ENCODE assay signal across 8 cellular contexts in the genomic region with DNA sequence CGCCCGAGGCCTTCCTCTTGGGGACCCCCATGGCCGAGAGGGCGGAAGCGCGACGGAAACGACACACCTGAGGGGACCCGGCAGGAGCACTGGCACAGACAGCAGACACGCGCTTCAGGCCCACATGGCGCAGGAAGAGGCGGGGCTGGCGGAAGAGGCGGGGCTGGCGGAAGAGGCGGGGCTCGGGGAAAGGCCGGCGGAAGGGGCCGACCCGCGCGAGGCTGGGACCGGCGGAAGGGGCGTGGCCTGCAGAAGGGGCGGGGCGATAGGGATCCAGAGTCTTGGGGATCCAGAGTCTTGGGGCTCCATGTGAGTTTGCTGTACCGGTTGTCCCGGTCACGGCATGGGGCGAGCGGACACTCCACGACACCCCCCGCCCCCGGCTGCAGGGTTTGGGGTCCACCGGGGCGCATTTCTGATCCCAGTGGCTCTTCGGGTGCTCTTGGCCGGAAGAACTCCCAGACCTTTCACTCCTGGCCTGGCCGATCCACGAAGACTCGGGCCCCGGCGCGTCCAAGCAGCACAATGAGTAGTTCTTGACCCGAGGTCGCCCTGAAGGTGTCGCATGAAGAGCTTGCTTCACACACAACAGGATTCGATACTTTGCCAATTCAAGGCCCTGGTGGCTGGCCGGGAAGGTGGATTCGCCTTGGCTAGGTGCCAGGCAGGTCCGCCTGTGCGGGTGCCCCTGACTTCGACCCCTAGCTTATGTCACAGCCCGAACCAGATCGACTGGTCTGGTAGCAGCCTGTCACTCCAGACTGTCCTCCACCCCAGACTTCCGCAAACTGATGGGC. TPM values are rescaled to one million over a fixed set of nuclear protein-coding genes. Genes with fewer than 3 reads are reported as not detected.
DNase-seq lines count a peak whose midpoint lies in the region; ATAC-seq and TF ChIP-seq lines count a peak whose summit lies in the region.

A gene with protein sequence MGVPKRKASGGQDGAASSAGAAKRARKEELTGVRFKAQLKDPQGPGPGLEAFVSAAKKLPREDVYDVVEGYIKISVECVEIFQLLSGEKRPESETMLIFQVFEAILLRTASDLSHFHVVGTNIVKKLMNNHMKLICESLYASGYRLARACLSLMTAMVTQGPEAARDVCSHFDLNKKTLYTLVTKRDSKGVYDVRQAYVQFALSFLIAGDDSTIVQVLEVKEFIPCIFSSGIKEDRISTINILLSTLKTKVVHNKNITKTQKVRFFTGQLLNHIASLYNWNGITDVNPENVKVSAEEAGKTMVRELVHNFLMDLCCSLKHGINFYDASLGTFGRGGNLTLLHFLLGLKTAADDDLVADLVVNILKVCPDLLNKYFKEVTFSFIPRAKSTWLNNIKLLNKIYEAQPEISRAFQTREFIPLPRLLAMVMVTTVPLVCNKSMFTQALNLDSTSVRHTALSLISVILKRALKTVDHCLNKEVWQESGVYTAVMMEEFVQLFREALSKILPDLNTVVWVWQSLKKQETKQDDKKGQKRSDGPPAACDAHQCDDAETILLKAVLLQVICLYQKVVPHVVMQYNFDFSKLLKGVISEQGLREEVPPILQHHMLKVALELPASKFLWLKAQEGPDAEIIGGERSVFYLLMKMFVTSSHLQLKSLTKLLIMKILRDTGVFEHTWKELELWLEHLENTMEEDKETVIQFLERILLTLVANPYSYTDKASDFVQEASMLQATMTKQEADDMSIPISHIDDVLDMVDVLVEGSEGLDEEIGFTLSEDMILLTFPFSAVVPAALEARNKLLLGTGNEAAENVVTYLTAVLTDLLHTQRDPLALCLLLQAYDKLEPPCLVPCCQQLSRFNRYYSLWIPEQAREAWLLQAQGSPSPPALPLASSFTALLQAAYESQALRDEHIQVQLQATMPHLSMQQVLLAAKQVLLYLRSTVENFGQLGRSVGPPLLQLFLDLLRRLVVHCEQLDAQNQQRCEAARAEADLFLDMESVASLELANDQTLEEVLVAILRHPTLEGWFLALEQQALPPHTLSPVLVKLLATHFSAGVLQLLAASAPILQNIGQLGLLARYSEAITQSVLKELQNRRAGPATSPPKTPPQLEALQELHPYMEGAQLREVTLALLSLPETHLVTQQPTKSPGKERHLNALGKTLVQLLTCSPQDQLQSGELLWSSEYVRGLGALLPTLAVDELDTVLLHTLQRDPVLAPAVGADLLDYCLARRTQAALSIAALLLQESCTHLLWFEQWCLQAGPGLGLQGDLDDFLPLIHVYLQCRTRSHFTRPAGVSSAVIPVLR (N-terminal part only) (minus strand): TSS at position 133 of the 797 bp plus-strand sequence. CDS start 102 bp downstream, at position 31.

- peaks cover 0 to 12% (median 7%) of the 10 kb centered on the region in 11 experiments; a peak in 13 of 22 replicates for H3K9me3 ChIP-seq in BLaER1 treated with 17β-estradiol and CSF1 and Interleukin-3, amounts not matched to agents 10 nM and 100 nM (replicated peaks in 1 of 11)
- H3K9me3 ChIP-seq in liver (ENCODE audit: control insufficient read depth in 4 of 4, low read length in 3 of 4): no peaks in the 10 kb centered on the region

- peak within 1 kb of the TSS; percentile 73 to 88 (median 82) for H3K9ac ChIP-seq in BLaER1 treated with 17β-estradiol and CSF1 and Interleukin-3, amounts not matched to agents 10 nM and 100 nM
- peak within 1 kb of the TSS; percentile 60 to 66 for H3K9ac ChIP-seq in liver (ENCODE audit: low read depth in 1 of 2, low read length in 2 of 2)

- DNase-seq in NCI-H748 (lab: John Stamatoyannopoulos, UW; ENCODE audit: unreplicated experiment): peak; percentile 80
- DNase-seq in activated CD4-positive, alpha-beta T cell treated with anti-CD3 and anti-CD28 coated beads, Interleukin-2, amount 50 U/mL, for 4 hours: peak; percentile 93 to 95
- peak; percentile 89 for DNase-seq in dermis blood vessel endothelial cell
- peak; percentile 95 for DNase-seq in stimulated activated CD4-positive, alpha-beta T cell treated with anti-CD3 and anti-CD28 coated beads, Interleukin-4, amount 100 ng/mL, for 24 hours

- TF ChIP-seq CTCF in liver (IDR thresholded peaks at IDR 0.05; ENCODE audit: low read depth, low read length, missing input control): no peak

- peaks cover 0 to 44% (median 29%) of the 10 kb centered on the region in 11 experiments; a peak in 19 of 22 replicates for H4K20me1 ChIP-seq in BLaER1 treated with 17β-estradiol and CSF1 and Interleukin-3, amounts not matched to agents 10 nM and 100 nM

- H3K36me3 ChIP-seq in BLaER1 treated with 17β-estradiol and CSF1 and Interleukin-3, amounts not matched to agents 10 nM and 100 nM: peaks cover 0 to 30% (median 23%) of the 10 kb centered on the region in 11 experiments; a peak in 21 of 22 replicates
- H3K36me3 ChIP-seq in liver (ENCODE audit: control insufficient read depth in 4 of 4, insufficient read depth in 3 of 4, low read depth in 1 of 4, low read length in 3 of 4): no peaks in the 10 kb centered on the region

- H3K4me1 ChIP-seq in BLaER1 treated with 17β-estradiol and CSF1 and Interleukin-3, amounts not matched to agents 10 nM and 100 nM: peaks cover 11 to 26% (median 17%) of the 10 kb centered on the region in 10 experiments
- peaks cover 3 to 25% (median 15%) of the 10 kb centered on the region in 4 donors for H3K4me1 ChIP-seq in liver (ENCODE audit: control insufficient read depth in 4 of 4, insufficient read depth in 4 of 4, low read length in 3 of 4)

- peak within 1 kb of the TSS; percentile 85 to 98 (median 91) for H3K4me2 ChIP-seq in BLaER1 treated with 17β-estradiol and CSF1 and Interleukin-3, amounts not matched to agents 10 nM and 100 nM

- peak within 1 kb of the TSS; percentile 74 to 88 (median 83) for H3K27ac ChIP-seq in BLaER1 treated with 17β-estradiol and CSF1 and Interleukin-3, amounts not matched to agents 10 nM and 100 nM
- H3K27ac ChIP-seq in liver (ENCODE audit: low read depth in 1 of 2, low read length in 2 of 2): peak within 1 kb of the TSS; percentile 67 to 71

- ATAC-seq in GM19324 (IDR thresholded peaks at IDR 0.05; ENCODE audit: low FRiP score, unreplicated experiment) (peak; percentile 92), HG03457 (IDR thresholded peaks at IDR 0.05; ENCODE audit: unreplicated experiment) (peak; percentile 87)

- WGBS in liver: 3% methylated on average over 59 of the region's 59 CpGs

- H3K4me3 ChIP-seq in BLaER1 treated with 17β-estradiol and CSF1 and Interleukin-3, amounts not matched to agents 10 nM and 100 nM: peak within 1 kb of the TSS; percentile 86 to 100 (median 98)
- H3K4me3 ChIP-seq in liver (ENCODE audit: low read depth in 1 of 3, low read length in 3 of 3): peak within 1 kb of the TSS; percentile 74 to 98 (median 95)

- no peaks in the 10 kb centered on the region for H3K27me3 ChIP-seq in BLaER1 treated with 17β-estradiol and CSF1 and Interleukin-3, amounts not matched to agents 10 nM and 100 nM
- no peaks in the 10 kb centered on the region for H3K27me3 ChIP-seq in liver (ENCODE audit: control insufficient read depth in 4 of 4, insufficient read depth in 4 of 4, low read length in 3 of 4)

- TF ChIP-seq RAD21 in liver (IDR thresholded peaks at IDR 0.05): no peak

TF ChIP-seq in liver, 16 proteins besides CTCF, POLR2A, EP300 and RAD21 (continues in another document):
- TF ChIP-seq, protein P1, sequence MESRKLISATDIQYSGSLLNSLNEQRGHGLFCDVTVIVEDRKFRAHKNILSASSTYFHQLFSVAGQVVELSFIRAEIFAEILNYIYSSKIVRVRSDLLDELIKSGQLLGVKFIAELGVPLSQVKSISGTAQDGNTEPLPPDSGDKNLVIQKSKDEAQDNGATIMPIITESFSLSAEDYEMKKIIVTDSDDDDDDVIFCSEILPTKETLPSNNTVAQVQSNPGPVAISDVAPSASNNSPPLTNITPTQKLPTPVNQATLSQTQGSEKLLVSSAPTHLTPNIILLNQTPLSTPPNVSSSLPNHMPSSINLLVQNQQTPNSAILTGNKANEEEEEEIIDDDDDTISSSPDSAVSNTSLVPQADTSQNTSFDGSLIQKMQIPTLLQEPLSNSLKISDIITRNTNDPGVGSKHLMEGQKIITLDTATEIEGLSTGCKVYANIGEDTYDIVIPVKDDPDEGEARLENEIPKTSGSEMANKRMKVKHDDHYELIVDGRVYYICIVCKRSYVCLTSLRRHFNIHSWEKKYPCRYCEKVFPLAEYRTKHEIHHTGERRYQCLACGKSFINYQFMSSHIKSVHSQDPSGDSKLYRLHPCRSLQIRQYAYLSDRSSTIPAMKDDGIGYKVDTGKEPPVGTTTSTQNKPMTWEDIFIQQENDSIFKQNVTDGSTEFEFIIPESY (IDR thresholded peaks at IDR 0.05): no peak
- TF ChIP-seq NR2F2 (IDR thresholded peaks at IDR 0.05) (peak; percentile 52), HNF4A (conservative IDR thresholded peaks at IDR 0.05) (peak in 1 of 2 donors; percentile 39), FOXA2 (IDR thresholded peaks at IDR 0.05) (no peak), HNF4G (IDR thresholded peaks at IDR 0.05) (peak; percentile 4), FOXA1 (IDR thresholded peaks at IDR 0.05) (no peak), JUND (IDR thresholded peaks at IDR 0.05) (no peak), RXRA (IDR thresholded peaks at IDR 0.05) (peak in 1 of 2 donors; percentile 31), EGR1 (IDR thresholded peaks at IDR 0.05; ENCODE audit: low read depth in 2 of 2) (no peak), TAF1 (conservative IDR thresholded peaks at IDR 0.05) (no peak)
- TF ChIP-seq, protein P2, sequence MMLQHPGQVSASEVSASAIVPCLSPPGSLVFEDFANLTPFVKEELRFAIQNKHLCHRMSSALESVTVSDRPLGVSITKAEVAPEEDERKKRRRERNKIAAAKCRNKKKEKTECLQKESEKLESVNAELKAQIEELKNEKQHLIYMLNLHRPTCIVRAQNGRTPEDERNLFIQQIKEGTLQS (IDR thresholded peaks at IDR 0.05): no peak
- TF ChIP-seq, protein P3, sequence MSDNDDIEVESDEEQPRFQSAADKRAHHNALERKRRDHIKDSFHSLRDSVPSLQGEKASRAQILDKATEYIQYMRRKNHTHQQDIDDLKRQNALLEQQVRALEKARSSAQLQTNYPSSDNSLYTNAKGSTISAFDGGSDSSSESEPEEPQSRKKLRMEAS (IDR thresholded peaks at IDR 0.05): peak; percentile 92

RNA-seq across cellular contexts. Expression of the gene that starts here (rescaled TPM):
- total RNA-seq in dermis blood vessel endothelial cell (18.5 and 27.6 TPM in 2 replicates), liver (10 to 100 TPM in 1 of 2 donors, 1 to 10 TPM in 1; 9.6 to 14.5 TPM)
- polyA plus RNA-seq in liver: 1 to 10 TPM; 2.8 to 4.6 TPM

Comparison
In these comparisons a context has a peak if more than half of its experiments do, and no peak if none do; other contexts are left out.
1. Peak in every context shown above with its lines: DNase-seq, ATAC-seq, H3K4me3 ChIP-seq and H3K27ac ChIP-seq.